ENCODE assay signal across 12 cellular contexts in genomic region chr16:22141746-22142145, GRCh38. TPM values are rescaled to one million over a fixed set of nuclear protein-coding genes. Genes with fewer than 3 reads are reported as not detected.
DNase-seq lines count a peak whose midpoint lies in the region; ATAC-seq and TF ChIP-seq lines count a peak whose summit lies in the region.
"Had no signal": no experiment of that assay in that cellular context is flagged by ENCODE, and none has a peak within 500 bp of the region (broad histone marks: within the 10 kb centered on the region; RNA-seq: fewer than 3 reads in every experiment).

No MANE protein-coding gene starts in this region.

- H3K4me3 Mint-ChIP-seq in activated CD4-positive, alpha-beta T cell treated with anti-CD3 and anti-CD28 coated beads for 36 hours = no peak overlapping the region

- no peaks in the 10 kb centered on the region for H3K36me3 ChIP-seq in DOHH2 (ENCODE audit: control insufficient read depth, low read length)
- H3K36me3 ChIP-seq in mesenchymal stem cell (ENCODE audit: control insufficient read depth in 1 of 2, insufficient read depth in 2 of 2, low read depth in 1 of 2, low read length in 2 of 2) = no peaks in the 10 kb centered on the region
- H3K36me3 ChIP-seq: gastrocnemius medialis, stomach had no signal

- H3K23ac ChIP-seq in mesenchymal stem cell (ENCODE audit: low read length in 2 of 2) = no peak overlapping the region

- H3K4me1 Mint-ChIP-seq in activated CD4-positive, alpha-beta T cell treated with anti-CD3 and anti-CD28 coated beads for 36 hours = no peaks in the 10 kb centered on the region

- H3K4me1 ChIP-seq in DOHH2 (ENCODE audit: control insufficient read depth, low read length) = no peaks in the 10 kb centered on the region
- H3K4me1 ChIP-seq in mesenchymal stem cell (ENCODE audit: control insufficient read depth, insufficient read depth, low read depth, low read length) = no peaks in the 10 kb centered on the region
- H3K4me1 ChIP-seq: gastrocnemius medialis, stomach had no signal

- no peak overlapping the region for H2AK5ac ChIP-seq in mesenchymal stem cell (ENCODE audit: low read length, severe bottlenecking)

- no peak overlapping the region for H2BK12ac ChIP-seq in mesenchymal stem cell (ENCODE audit: low read length in 2 of 2)

- no peaks in the 10 kb centered on the region for H3K36me3 Mint-ChIP-seq in activated CD4-positive, alpha-beta T cell treated with anti-CD3 and anti-CD28 coated beads for 36 hours (ENCODE audit: low read depth)

- H4K8ac ChIP-seq in mesenchymal stem cell (ENCODE audit: low read length) = no peak overlapping the region

- no peak overlapping the region for H3K9ac ChIP-seq in mesenchymal stem cell (ENCODE audit: low read length)

- in situ Hi-C loops in astrocyte of the spinal cord (cut with HindIII; ENCODE audit: low sequenced_read_pairs) = no loop called here

- H3K79me2 ChIP-seq in DOHH2 (ENCODE audit: control insufficient read depth, low read length) = no peaks in the 10 kb centered on the region

- intact Hi-C loops in activated CD4-positive, alpha-beta T cell treated with anti-CD3 and anti-CD28 coated beads for 36 hours (cut with DNase I, micrococcal nuclease) = loop anchor here in 1 of 2 experiments (5.0 kb wide), 1 partner anchor 39 kb away; no protein-coding TSS in a partner anchor

- no peak overlapping the region for H2BK120ac ChIP-seq in mesenchymal stem cell (ENCODE audit: low read depth, low read length)

- no peaks in the 10 kb centered on the region for H3K9me2 ChIP-seq in DOHH2 (replicated peaks; ENCODE audit: control insufficient read depth, low read length)

- H2AFZ ChIP-seq in mesenchymal stem cell (ENCODE audit: low read depth, low read length) = no peak overlapping the region

- POLR2A ChIA-PET in activated CD4-positive, alpha-beta T cell treated with anti-CD3 and anti-CD28 coated beads for 36 hours (lab: Charles Lee) = interaction anchor here (0.7 kb wide), 1 partner anchor 45 kb away, joined by 3 read pairs; no protein-coding TSS in a partner anchor

- ATAC-seq in HG02623 (IDR thresholded peaks at IDR 0.05; ENCODE audit: unreplicated experiment) = no peak
- no peak for ATAC-seq in HG03378 (IDR thresholded peaks at IDR 0.05; ENCODE audit: unreplicated experiment)
- no peak for ATAC-seq in activated CD4-positive, alpha-beta T cell treated with anti-CD3 and anti-CD28 coated beads for 36 hours
- ATAC-seq: gastrocnemius medialis had no signal

- no peak overlapping the region for H3K18ac ChIP-seq in mesenchymal stem cell (ENCODE audit: low read depth in 1 of 2, low read length in 2 of 2)

- no peak overlapping the region for H3K4ac ChIP-seq in mesenchymal stem cell (ENCODE audit: low read depth in 1 of 2, low read length in 2 of 2)

- no peaks in the 10 kb centered on the region for H3K9me3 ChIP-seq in DOHH2 (ENCODE audit: control insufficient read depth, insufficient read depth, low read length)
- H3K9me3 ChIP-seq in mesenchymal stem cell (ENCODE audit: control insufficient read depth, low read length) = no peaks in the 10 kb centered on the region
- H3K9me3 ChIP-seq: gastrocnemius medialis, stomach had no signal

- no peak overlapping the region for H3K4me2 ChIP-seq in DOHH2 (ENCODE audit: low read length)
- no peak overlapping the region for H3K4me2 ChIP-seq in mesenchymal stem cell (ENCODE audit: low read length, poor library complexity, severe bottlenecking)

- no peaks in the 10 kb centered on the region for H3K79me1 ChIP-seq in mesenchymal stem cell (replicated peaks; ENCODE audit: low read length, poor library complexity, severe bottlenecking)

- no peak overlapping the region for H3K27ac Mint-ChIP-seq in activated CD4-positive, alpha-beta T cell treated with anti-CD3 and anti-CD28 coated beads for 36 hours

- no peak overlapping the region for H2BK5ac ChIP-seq in mesenchymal stem cell (ENCODE audit: low read depth, low read length, poor library complexity, severe bottlenecking)

- no peak overlapping the region for H4K91ac ChIP-seq in mesenchymal stem cell (ENCODE audit: low read length)

- no peak overlapping the region for H3K4me3 ChIP-seq in DOHH2 (ENCODE audit: low read length)
- no peak overlapping the region for H3K4me3 ChIP-seq in Jurkat, Clone E6-1 (ENCODE audit: low read length)
- no peak overlapping the region for H3K4me3 ChIP-seq in astrocyte of the spinal cord (ENCODE audit: low read depth, low read length)
- H3K4me3 ChIP-seq in mesenchymal stem cell (ENCODE audit: insufficient read depth in 1 of 2, low read depth in 1 of 2, low read length in 2 of 2) = no peak overlapping the region
- H3K4me3 ChIP-seq: gastrocnemius medialis, stomach had no signal

- no peaks in the 10 kb centered on the region for H3F3A ChIP-seq in DOHH2 (ENCODE audit: control insufficient read depth, insufficient read depth)

- TF ChIP-seq CTCF in DOHH2 (IDR thresholded peaks at IDR 0.05; ENCODE audit: low read depth, low read length, poor library complexity, severe bottlenecking) = peak; percentile 53
- peak; percentile 54 for TF ChIP-seq CTCF in astrocyte of the spinal cord (IDR thresholded peaks at IDR 0.05; ENCODE audit: low read depth, low read length)

- H3K27me3 ChIP-seq in DOHH2 (ENCODE audit: control insufficient read depth, low read length) (peaks cover 27% of the 10 kb centered on the region), mesenchymal stem cell (ENCODE audit: control insufficient read depth in 1 of 2, insufficient read depth in 1 of 2, low read length in 2 of 2) (peaks cover 31 to 63% of the 10 kb centered on the region in 2 experiments)
- H3K27me3 ChIP-seq: gastrocnemius medialis had no signal

- no peak overlapping the region for H3K27ac ChIP-seq in DOHH2 (ENCODE audit: low read depth, low read length)
- H3K27ac ChIP-seq in mesenchymal stem cell (ENCODE audit: low read length, poor library complexity, severe bottlenecking) = no peak overlapping the region
- H3K27ac ChIP-seq: gastrocnemius medialis, stomach had no signal

- no peak overlapping the region for H2BK15ac ChIP-seq in mesenchymal stem cell (ENCODE audit: low read depth, poor library complexity, severe bottlenecking)

- no peaks in the 10 kb centered on the region for H4K20me1 ChIP-seq in DOHH2 (ENCODE audit: control insufficient read depth, insufficient read depth, low read depth, low read length)

- no peaks in the 10 kb centered on the region for H3K9me3 Mint-ChIP-seq in activated CD4-positive, alpha-beta T cell treated with anti-CD3 and anti-CD28 coated beads for 36 hours (ENCODE audit: low read depth)

- CTCF ChIA-PET in activated CD4-positive, alpha-beta T cell treated with anti-CD3 and anti-CD28 coated beads for 36 hours (lab: Charles Lee) = interaction anchor here (1.0 to 1.6 kb wide), 5 partner anchors 9 to 64 kb away, joined by 3 to 6 read pairs (median 4); no protein-coding TSS in a partner anchor

- no peak overlapping the region for H3K14ac ChIP-seq in mesenchymal stem cell (ENCODE audit: low read length in 2 of 2)

- 79% methylated on average over 2 of the region's 2 CpGs for WGBS in mesenchymal stem cell

- H3K27me3 Mint-ChIP-seq in activated CD4-positive, alpha-beta T cell treated with anti-CD3 and anti-CD28 coated beads for 36 hours = no peaks in the 10 kb centered on the region

- peak; percentile 15 for DNase-seq in Jurkat, Clone E6-1 (ENCODE audit: low read depth, low spot score)
- DNase-seq in astrocyte of the spinal cord (ENCODE audit: low read depth, low spot score) (no peak), mesenchymal stem cell (peak; percentile 19), DMS79 (lab: John Stamatoyannopoulos, UW) (no peak)
- no peak for DNase-seq in activated CD4-positive, alpha-beta T cell treated with anti-CD3 and anti-CD28 coated beads for 36 hours
- DNase-seq: activated effector memory CD4-positive, alpha-beta T cell treated with anti-CD3 and anti-CD28 coated beads, Interleukin-2, amount 50 U/mL, for 16 hours; gastrocnemius medialis; stomach had no signal

RNA-seq across cellular contexts. Expression of gene SDR42E2, which starts 20.6 kb away (rescaled TPM):
- not detected for polyA plus RNA-seq in Jurkat, Clone E6-1 (2012; ENCODE audit: insufficient read depth, insufficient read length)
- polyA plus RNA-seq in mesenchymal stem cell (2013, experiment 1 of 2) = 0.01 TPM
- polyA plus RNA-seq in mesenchymal stem cell (2013, experiment 2 of 2) = 0.01 TPM
- total RNA-seq in activated CD4-positive, alpha-beta T cell treated with anti-CD3 and anti-CD28 coated beads for 36 hours = under 1 TPM in 1 of 2 experiments, not detected in 1; 0.07 TPM
- total RNA-seq: gastrocnemius medialis, stomach had no signal
- polyA plus RNA-seq: stomach had no signal

RNA-seq across cellular contexts. Expression of gene VWA3A, which starts 49.4 kb away (rescaled TPM):
- polyA plus RNA-seq in Jurkat, Clone E6-1 (2012; ENCODE audit: insufficient read depth, insufficient read length) = not detected
- polyA plus RNA-seq in mesenchymal stem cell (2013, experiment 1 of 2) = 0.01 TPM
- 0.11 TPM for polyA plus RNA-seq in mesenchymal stem cell (2013, experiment 2 of 2)
- total RNA-seq in activated CD4-positive, alpha-beta T cell treated with anti-CD3 and anti-CD28 coated beads for 36 hours = under 1 TPM in 1 of 2 experiments, not detected in 1; 0.18 TPM
- total RNA-seq: gastrocnemius medialis, pulmonary artery endothelial cell had no signal

Comparison
In these comparisons a context has a peak if more than half of its experiments do, and no peak if none do; other contexts are left out.
1. DNase-seq: peak in Jurkat, Clone E6-1 (single experiment) and mesenchymal stem cell (single experiment); none in astrocyte of the spinal cord (single experiment), DMS79 (single experiment) and activated CD4-positive, alpha-beta T cell treated with anti-CD3 and anti-CD28 coated beads for 36 hours (single experiment).